1 cellular context compared by ENCODE assay signal in the genomic region with DNA sequence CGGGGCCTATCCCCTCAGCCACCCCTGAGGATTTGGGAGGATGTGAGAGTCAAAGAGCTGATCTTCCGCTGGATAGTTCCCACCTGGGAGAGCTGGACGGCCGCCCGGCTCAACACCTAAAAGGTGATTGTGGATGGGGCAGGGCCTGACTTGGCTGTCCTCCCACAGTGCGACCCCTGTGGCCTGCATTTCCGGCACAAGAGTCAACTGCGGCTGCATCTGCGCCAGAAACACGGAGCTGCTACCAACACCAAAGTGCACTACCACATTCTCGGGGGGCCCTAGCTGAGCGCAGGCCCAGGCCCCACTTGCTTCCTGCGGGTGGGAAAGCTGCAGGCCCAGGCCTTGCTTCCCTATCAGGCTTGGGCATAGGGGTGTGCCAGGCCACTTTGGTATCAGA.
TF ChIP-seq lines count a peak whose summit lies in the region.

No MANE protein-coding gene starts in this region.

TF ChIP-seq in endothelial cell of umbilical vein, 7 proteins besides CTCF, POLR2A, EP300 and RAD21:
- TF ChIP-seq POLR2AphosphoS5 (IDR thresholded peaks at IDR 0.05; ENCODE audit: insufficient read depth, low read depth, low read length) (peak; percentile 46), JUN (IDR thresholded peaks at IDR 0.05; ENCODE audit: borderline replicate concordance, insufficient read depth, insufficient read length, low read depth) (no peak)
